9 cellular contexts compared by ENCODE assay signal in the genomic region with DNA sequence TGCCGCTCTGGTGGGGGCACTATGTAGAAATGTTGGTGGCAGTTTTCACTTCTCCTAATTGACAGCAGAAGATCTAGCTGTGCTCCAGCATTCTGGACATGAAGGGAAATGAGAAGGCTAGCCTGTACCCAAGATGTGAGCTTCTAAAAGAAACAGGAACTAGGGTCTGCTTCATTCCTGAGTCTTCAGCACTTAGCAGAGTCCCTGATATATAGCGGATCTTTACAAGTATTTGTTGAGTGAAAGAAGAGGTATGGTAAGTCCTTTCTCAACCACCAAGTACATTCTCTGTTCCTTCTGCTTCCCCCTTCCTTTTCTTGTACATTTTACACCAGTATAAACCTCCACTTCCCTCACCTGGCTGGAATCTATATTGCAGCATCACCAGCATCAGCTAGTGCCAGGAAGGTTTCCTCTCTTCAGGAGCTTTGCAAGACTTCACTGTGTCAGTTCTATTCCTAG.
DNase-seq lines count a peak whose midpoint lies in the region; ATAC-seq and TF ChIP-seq lines count a peak whose summit lies in the region.
"Had no signal": no experiment of that assay in that cellular context is flagged by ENCODE, and none has a peak within 500 bp of the region (broad histone marks: within the 10 kb centered on the region; RNA-seq: fewer than 3 reads in every experiment).

No MANE protein-coding gene starts in this region.

- H3K9me3 ChIP-seq in Caco-2 (no peaks in the 10 kb centered on the region), Peyer's patch (no peaks in the 10 kb centered on the region)
- H3K9me3 ChIP-seq: lower lobe of right lung had no signal

- TF ChIP-seq POLR2A in Peyer's patch (IDR thresholded peaks at IDR 0.05) = no peak

- no peaks in the 10 kb centered on the region for H3K4me1 Mint-ChIP-seq in Caco-2 (ENCODE audit: low read depth, unreplicated experiment)

- no peak overlapping the region for H3K27ac ChIP-seq in Peyer's patch
- H3K27ac ChIP-seq: lower lobe of right lung had no signal

- no peaks in the 10 kb centered on the region for H3K27me3 ChIP-seq in Caco-2 (replicated peaks; ENCODE audit: control insufficient read depth, insufficient read depth, low read length)
- H3K27me3 ChIP-seq in Peyer's patch = no peaks in the 10 kb centered on the region

- intact Hi-C loops in Caco-2 (cut with micrococcal nuclease; ENCODE audit: unreplicated experiment) = loop anchor here (1.0 to 5.0 kb wide), 3 partner anchors 408 to 588 kb away; a partner anchor contains a TSS
- intact Hi-C loops in left ventricle myocardium superior (cut with micrococcal nuclease) = no loop called here
- intact Hi-C loops in left colon (cut with DNase I, micrococcal nuclease) = no loop called here

- H3K4me1 ChIP-seq in Caco-2 (no peaks in the 10 kb centered on the region), Peyer's patch (no peaks in the 10 kb centered on the region)
- H3K4me1 ChIP-seq: lower lobe of right lung had no signal

- no peak overlapping the region for H3K27ac Mint-ChIP-seq in Caco-2 (ENCODE audit: unreplicated experiment)

- POLR2A ChIA-PET in Caco-2 (lab: Charles Lee) = no interaction called here

- H3K9me3 Mint-ChIP-seq in Caco-2 (ENCODE audit: unreplicated experiment) = no peaks in the 10 kb centered on the region

- H3K36me3 Mint-ChIP-seq in Caco-2 (ENCODE audit: insufficient read depth, unreplicated experiment) = no peaks in the 10 kb centered on the region

- peaks cover 7% of the 10 kb centered on the region for H3K27me3 Mint-ChIP-seq in Caco-2 (ENCODE audit: insufficient read depth, unreplicated experiment)

- H3K36me3 ChIP-seq in Caco-2 (ENCODE audit: control insufficient read depth, insufficient read depth, low read length) = no peaks in the 10 kb centered on the region
- H3K36me3 ChIP-seq in Peyer's patch = no peaks in the 10 kb centered on the region
- H3K36me3 ChIP-seq: lower lobe of right lung had no signal

- DNase-seq in Caco-2 (peak in 1 of 2 experiments; percentile 49), NCI-H2029 (lab: John Stamatoyannopoulos, UW) (peak; percentile 20), left ventricle myocardium superior (no peak), retina (no peak), left colon (no peak), Peyer's patch (no peak)
- DNase-seq: lower lobe of right lung had no signal

- CTCF ChIA-PET in Caco-2 (lab: Charles Lee) = interaction anchor here (0.5 to 1.0 kb wide), 8 partner anchors 18 to 1173 kb away, joined by 3 to 6 read pairs (median 4); a partner anchor contains a TSS

- ATAC-seq in GM19463 (IDR thresholded peaks at IDR 0.05; ENCODE audit: unreplicated experiment) (peak; percentile 59), left ventricle myocardium superior (peak; percentile 24), left colon (no peak), HG03045 (IDR thresholded peaks at IDR 0.05; ENCODE audit: unreplicated experiment) (no peak)

- H3K4me3 Mint-ChIP-seq in Caco-2 (ENCODE audit: unreplicated experiment) = no peak overlapping the region

- BruUV-seq in Caco-2 (replicated peaks; lab: Mats Ljungman, UMichigan) = no TSS peak

- H3K4me3 ChIP-seq in Caco-2 (ENCODE audit: low read depth, low read length) = no peak overlapping the region
- no peak overlapping the region for H3K4me3 ChIP-seq in Peyer's patch
- H3K4me3 ChIP-seq: lower lobe of right lung had no signal

- peak; percentile 62 to 67 for TF ChIP-seq CTCF in Caco-2 (IDR thresholded peaks at IDR 0.05; ENCODE audit: insufficient read depth in 1 of 2, low read depth in 1 of 2, low read length in 1 of 2, severe bottlenecking in 1 of 2, unreplicated experiment in 1 of 2)
- TF ChIP-seq CTCF in Peyer's patch (IDR thresholded peaks at IDR 0.05) = peak in 3 of 6 experiments; percentile 14 to 25 (median 17)

Comparison
In these comparisons a context has a peak if more than half of its experiments do, and no peak if none do; other contexts are left out.
1. ATAC-seq: peak in GM19463 (single experiment) and left ventricle myocardium superior (single experiment); none in left colon (single experiment) and HG03045 (single experiment).